Comparison of ENCODE assay signal across 20 cellular contexts in the genomic region with DNA sequence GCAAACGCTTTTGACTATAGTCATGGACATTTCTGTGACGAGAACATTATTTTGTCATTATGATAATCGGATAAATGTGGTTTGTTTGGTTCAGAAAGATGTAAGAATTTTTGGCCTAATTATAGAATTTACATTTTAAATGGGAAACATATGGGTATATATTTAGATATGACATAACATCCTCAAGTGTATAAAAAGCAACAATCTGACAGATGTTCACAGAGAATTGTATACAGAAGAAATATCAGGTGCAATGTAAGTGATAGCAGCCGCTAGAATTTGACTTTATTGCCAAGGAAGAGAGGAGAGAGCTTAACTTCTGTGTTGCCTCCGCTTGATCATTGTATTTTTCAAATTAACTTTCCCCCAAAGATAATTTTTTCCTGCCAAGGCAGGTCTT.
"Had no signal": no experiment of that assay in that cellular context is flagged by ENCODE, and none has a peak within 500 bp of the region (broad histone marks: within the 10 kb centered on the region; RNA-seq: fewer than 3 reads in every experiment).

No MANE protein-coding gene starts in this region.

- H3K36me3 Mint-ChIP-seq: activated naive CD8-positive, alpha-beta T cell; type B pancreatic cell had no signal

- H3K4me3 ChIP-seq: coronary artery, sigmoid colon, thoracic aorta, vagina had no signal

- H3K4me1 ChIP-seq: vagina had no signal

- ATAC-seq: activated T-helper 17 cell treated with anti-CD3 and anti-CD28 coated beads, Interleukin-2, amount 50 U/mL, for 72 hours; left cardiac atrium; WTC11 had no signal

- H3K27me3 ChIP-seq: sigmoid colon, vagina had no signal

- H3K4me1 Mint-ChIP-seq: activated T-helper 17 cell treated with anti-CD3 and anti-CD28 coated beads, Interleukin-2, amount 50 U/mL, for 72 hours had no signal

- DNase-seq: activated naive CD4-positive, alpha-beta T cell; activated T-cell treated with anti-CD3 and anti-CD28 coated beads, Interleukin-2, amount 50 U/mL, for 1 hour; cerebellar nuclear complex; left cardiac atrium; retina; sigmoid colon; stimulated activated CD4-positive, alpha-beta T cell treated with anti-CD3 and anti-CD28 coated beads, Interleukin-4, amount 100 ng/mL, for 24 hours; stimulated activated naive CD4-positive, alpha-beta T cell treated with Interleukin-2 at 50 U/mL for 16 hours; T-helper 9 cell had no signal

- H3K36me3 ChIP-seq: neutrophil, sigmoid colon, thoracic aorta, vagina had no signal

- H3K9me3 ChIP-seq: neutrophil, sigmoid colon, vagina had no signal

- FAIRE-seq: frontal cortex, islet of Langerhans had no signal

- H3K27ac ChIP-seq: coronary artery, neutrophil, sigmoid colon, thoracic aorta had no signal

- H3K27ac Mint-ChIP-seq: activated naive CD8-positive, alpha-beta T cell; activated T-helper 17 cell treated with anti-CD3 and anti-CD28 coated beads, Interleukin-2, amount 50 U/mL, for 72 hours; nephron; type B pancreatic cell; WTC11 had no signal

- H3K4me3 Mint-ChIP-seq: activated naive CD8-positive, alpha-beta T cell; activated T-helper 17 cell treated with anti-CD3 and anti-CD28 coated beads, Interleukin-2, amount 50 U/mL, for 72 hours; nephron; type B pancreatic cell; WTC11 had no signal
